ENCODE assay signal across 28 cellular contexts in genomic region chr14:76373456-76373855, GRCh38. TPM values are rescaled to one million over a fixed set of nuclear protein-coding genes. Genes with fewer than 3 reads are reported as not detected.
DNase-seq lines count a peak whose midpoint lies in the region; ATAC-seq, FAIRE-seq and TF ChIP-seq lines count a peak whose summit lies in the region.
"Had no signal": no experiment of that assay in that cellular context is flagged by ENCODE, and none has a peak within 500 bp of the region (broad histone marks: within the 10 kb centered on the region; RNA-seq: fewer than 3 reads in every experiment).

No MANE protein-coding gene starts in this region.

- no peak overlapping the region for H3K18ac ChIP-seq in H9 (ENCODE audit: insufficient read length, low read depth, low read length)

- H3T11ph ChIP-seq in H9 (ENCODE audit: low read length): no peak overlapping the region

- peak; percentile 37; the same call in 2 of the 3 replicates for TF ChIP-seq CTCF in H9 (conservative IDR thresholded peaks at IDR 0.05)
- TF ChIP-seq CTCF in bronchial epithelial cell (IDR thresholded peaks at IDR 0.05; ENCODE audit: insufficient read depth, low read length, severe bottlenecking): no peak
- TF ChIP-seq CTCF in foreskin keratinocyte (conservative IDR thresholded peaks at IDR 0.05): peak; percentile 22

- H3K9me3 ChIP-seq in H9 (ENCODE audit: control insufficient read depth, low read depth, low read length): no peaks in the 10 kb centered on the region
- H3K9me3 ChIP-seq: BE2C had no signal

- ATAC-seq in foreskin keratinocyte: peak; percentile 15
- no peak for ATAC-seq in GM18907 (IDR thresholded peaks at IDR 0.05; ENCODE audit: unreplicated experiment)
- ATAC-seq: GM12878, HCT116 had no signal

- H3K23me2 ChIP-seq in H9 (ENCODE audit: insufficient read length, low read depth, low read length, poor library complexity, severe bottlenecking): peaks cover 15% of the 10 kb centered on the region

- H3K23ac ChIP-seq in H9 (ENCODE audit: insufficient read length, low read depth, low read length): no peak overlapping the region

- H3K4me1 ChIP-seq in H9 (ENCODE audit: insufficient read depth, low read length): peaks cover 4% of the 10 kb centered on the region; the same call in 1 of the 2 replicates
- H3K4me1 ChIP-seq in foreskin keratinocyte: no peaks in the 10 kb centered on the region

- H2AK5ac ChIP-seq in H9 (ENCODE audit: insufficient read length, low read length): no peak overlapping the region

- H2BK15ac ChIP-seq in H9 (ENCODE audit: low read depth, low read length): no peak overlapping the region

- H2BK20ac ChIP-seq in H9 (ENCODE audit: low read depth, low read length, poor library complexity, severe bottlenecking): no peak overlapping the region

- H3K9me3 Mint-ChIP-seq in H9: peaks cover 0 to 3% of the 10 kb centered on the region in 2 experiments; a peak in 1 of 5 replicates

- H3K56ac ChIP-seq in H9 (ENCODE audit: insufficient read length, low read depth, low read length): no peak overlapping the region

- no peak overlapping the region for H2BK120ac ChIP-seq in H9 (ENCODE audit: low read depth, low read length, poor library complexity, severe bottlenecking)

- H2AFZ ChIP-seq in H9 (ENCODE audit: low read length): no peak overlapping the region

- FAIRE-seq in bronchial epithelial cell (lab: Jason Lieb, UNC): no peak
- FAIRE-seq in frontal cortex (lab: Jason Lieb, UNC): no peak
- FAIRE-seq: GM12878 had no signal

- no peak overlapping the region for H4K5ac ChIP-seq in H9 (ENCODE audit: insufficient read length, low read depth, low read length)

- H2BK12ac ChIP-seq in H9 (ENCODE audit: insufficient read length, low read depth, low read length): no peak overlapping the region

- no peak overlapping the region for H3K4me3 Mint-ChIP-seq in H9

- peaks cover 11 to 17% of the 10 kb centered on the region in 2 experiments for H3K4me1 Mint-ChIP-seq in H9

- H3K27ac Mint-ChIP-seq in H9: no peak overlapping the region
- H3K27ac Mint-ChIP-seq: CD14-positive monocyte had no signal

- H3K4ac ChIP-seq in H9 (ENCODE audit: low read depth, low read length): no peak overlapping the region

- no peaks in the 10 kb centered on the region for H4K20me1 ChIP-seq in H9 (ENCODE audit: control insufficient read depth, insufficient read depth, insufficient read length)

- H3K27ac ChIP-seq in H9 (ENCODE audit: insufficient read length, low read depth, low read length): no peak overlapping the region
- H3K27ac ChIP-seq in foreskin keratinocyte: no peak overlapping the region
- H3K27ac ChIP-seq: HL-60 had no signal

- no peaks in the 10 kb centered on the region for H3K79me1 ChIP-seq in H9 (ENCODE audit: insufficient read depth, low read depth, low read length, poor library complexity, severe bottlenecking)

- no peak overlapping the region for H3K14ac ChIP-seq in H9 (ENCODE audit: insufficient read depth, low read length)

- WGBS in H9 (ENCODE audit: extremely low coverage, insufficient read length, low lambda C conversion rate): no CpG with 5 or more reads among the region's 3 CpGs

- no peaks in the 10 kb centered on the region for H3K36me3 ChIP-seq in bronchial epithelial cell (ENCODE audit: control insufficient read depth, insufficient read depth, low read length)
- H3K36me3 ChIP-seq: BE2C had no signal

- no peak overlapping the region for H4K8ac ChIP-seq in H9 (replicated peaks; ENCODE audit: insufficient read length, low read depth, low read length)

- H3K27me3 Mint-ChIP-seq in H9 (ENCODE audit: low read depth): peaks cover 77% of the 10 kb centered on the region

- H3K9ac ChIP-seq in H9 (ENCODE audit: extremely low read depth, insufficient read length, low read length): no peak overlapping the region

- H3K27me3 ChIP-seq in H9 (ENCODE audit: insufficient read depth, low read length) (peaks cover 34% of the 10 kb centered on the region), bronchial epithelial cell (ENCODE audit: control insufficient read depth, insufficient read depth, low read length) (peaks cover 18% of the 10 kb centered on the region), foreskin keratinocyte (peaks cover 68% of the 10 kb centered on the region)

- H3K36me3 Mint-ChIP-seq in H9 (ENCODE audit: insufficient read depth in 1 of 3, low read depth in 3 of 3): no peaks in the 10 kb centered on the region
- H3K36me3 Mint-ChIP-seq: CD14-positive monocyte had no signal

- H3K4me3 ChIP-seq in bronchial epithelial cell (ENCODE audit: low read depth, low read length): no peak overlapping the region
- H3K4me3 ChIP-seq: GM12878 had no signal

- DNase-seq in EH (ENCODE audit: low read depth): peak; percentile 4
- DNase-seq in H9: no peak
- DNase-seq in bronchial epithelial cell (ENCODE audit: low read depth): peak; percentile 22
- DNase-seq in foreskin keratinocyte: peak in 1 of 2 donors; percentile 25
- no peak for DNase-seq in NCI-H446 treated with DMSO at 0.1 percent for 48 hours (lab: John Stamatoyannopoulos, UW)
- DNase-seq in frontal cortex (ENCODE audit: low spot score in 2 of 2): no peak
- DNase-seq: 8988T, ACHN, BE2C, Calu3, DMS153, DND-41, GDM1, GOT3, Karpas-422, NCI-H1092, NCI-H1417 treated with DMSO at 0.1 percent for 48 hours, NCI-H187 treated with DMSO at 0.1 percent for 48 hours, NCI-H2107, NCI-H446, NCI-H526, RPMI8226, SHP77 had no signal

- no peak overlapping the region for H3K4me2 ChIP-seq in H9 (ENCODE audit: insufficient read depth, insufficient read length, low read length)

- H2BK5ac ChIP-seq in H9 (ENCODE audit: insufficient read length, low read length): no peak overlapping the region

- H4K91ac ChIP-seq in H9 (ENCODE audit: insufficient read length, low read depth, low read length): no peak overlapping the region

- H3K79me2 ChIP-seq in H9 (ENCODE audit: insufficient read depth, low read length): no peaks in the 10 kb centered on the region

RNA-seq across cellular contexts. Expression of gene ESRRB, which starts 2.5 kb away (rescaled TPM):
- total RNA-seq in H9 (2021) (0.11 TPM in 1 of 2 replicates, not detected in the other), bronchial epithelial cell (not detected in 2 replicates), foreskin keratinocyte (not detected in 2 replicates), frontal cortex (under 0.01 TPM)
- not detected in 2 replicates for polyA plus RNA-seq in foreskin keratinocyte
- polyA plus RNA-seq: CD14-positive monocyte had no signal

Comparison
In these comparisons a context has a peak if more than half of its experiments do, and no peak if none do; other contexts are left out.
1. DNase-seq: peak in EH (single experiment) and bronchial epithelial cell (single experiment); none in H9 (single experiment), NCI-H446 treated with DMSO at 0.1 percent for 48 hours (single experiment) and frontal cortex (0 of 2).